1 cellular context compared by ENCODE assay signal in the genomic region with DNA sequence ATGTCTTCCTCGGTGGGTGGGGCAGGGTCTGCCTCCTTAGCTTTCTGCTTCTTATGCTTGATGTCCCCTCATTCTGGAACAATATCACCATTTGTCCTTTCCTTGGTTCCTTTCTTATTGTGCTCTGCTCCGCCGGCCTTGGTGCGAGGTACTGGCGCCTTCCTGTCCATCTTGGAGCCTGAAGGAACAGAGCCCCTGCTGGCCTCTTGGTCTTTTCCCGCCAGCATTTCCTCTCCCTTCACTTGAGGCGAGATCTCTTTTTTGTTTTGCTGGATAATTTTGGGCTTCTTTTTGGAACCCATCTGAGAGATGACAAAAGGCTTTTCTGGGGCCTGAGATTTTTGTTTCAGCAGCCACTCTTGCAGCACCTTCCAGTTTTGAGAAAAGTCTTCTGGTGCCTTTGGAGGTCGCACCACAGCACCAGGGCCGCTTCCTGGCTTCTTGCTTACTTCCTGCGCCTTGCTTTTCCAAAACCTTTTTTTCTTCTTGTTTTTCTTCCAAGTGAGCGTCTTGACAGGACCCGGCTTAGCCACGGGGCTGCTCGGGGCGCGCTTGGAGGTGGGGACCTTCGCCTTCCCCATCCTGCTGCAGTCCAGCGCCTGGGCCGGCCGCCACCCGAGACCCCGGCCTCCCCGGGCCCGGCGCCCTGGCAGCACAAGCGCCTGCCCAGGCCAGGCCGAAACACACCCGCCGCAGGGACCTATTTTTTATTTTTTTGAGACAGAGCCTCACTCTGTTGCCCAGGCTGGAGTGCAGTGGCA.
TF ChIP-seq lines count a peak whose summit lies in the region.

No MANE protein-coding gene starts in this region.

TF ChIP-seq in GM23338, 12 proteins besides CTCF, POLR2A, EP300 and RAD21:
- TF ChIP-seq, protein P1, sequence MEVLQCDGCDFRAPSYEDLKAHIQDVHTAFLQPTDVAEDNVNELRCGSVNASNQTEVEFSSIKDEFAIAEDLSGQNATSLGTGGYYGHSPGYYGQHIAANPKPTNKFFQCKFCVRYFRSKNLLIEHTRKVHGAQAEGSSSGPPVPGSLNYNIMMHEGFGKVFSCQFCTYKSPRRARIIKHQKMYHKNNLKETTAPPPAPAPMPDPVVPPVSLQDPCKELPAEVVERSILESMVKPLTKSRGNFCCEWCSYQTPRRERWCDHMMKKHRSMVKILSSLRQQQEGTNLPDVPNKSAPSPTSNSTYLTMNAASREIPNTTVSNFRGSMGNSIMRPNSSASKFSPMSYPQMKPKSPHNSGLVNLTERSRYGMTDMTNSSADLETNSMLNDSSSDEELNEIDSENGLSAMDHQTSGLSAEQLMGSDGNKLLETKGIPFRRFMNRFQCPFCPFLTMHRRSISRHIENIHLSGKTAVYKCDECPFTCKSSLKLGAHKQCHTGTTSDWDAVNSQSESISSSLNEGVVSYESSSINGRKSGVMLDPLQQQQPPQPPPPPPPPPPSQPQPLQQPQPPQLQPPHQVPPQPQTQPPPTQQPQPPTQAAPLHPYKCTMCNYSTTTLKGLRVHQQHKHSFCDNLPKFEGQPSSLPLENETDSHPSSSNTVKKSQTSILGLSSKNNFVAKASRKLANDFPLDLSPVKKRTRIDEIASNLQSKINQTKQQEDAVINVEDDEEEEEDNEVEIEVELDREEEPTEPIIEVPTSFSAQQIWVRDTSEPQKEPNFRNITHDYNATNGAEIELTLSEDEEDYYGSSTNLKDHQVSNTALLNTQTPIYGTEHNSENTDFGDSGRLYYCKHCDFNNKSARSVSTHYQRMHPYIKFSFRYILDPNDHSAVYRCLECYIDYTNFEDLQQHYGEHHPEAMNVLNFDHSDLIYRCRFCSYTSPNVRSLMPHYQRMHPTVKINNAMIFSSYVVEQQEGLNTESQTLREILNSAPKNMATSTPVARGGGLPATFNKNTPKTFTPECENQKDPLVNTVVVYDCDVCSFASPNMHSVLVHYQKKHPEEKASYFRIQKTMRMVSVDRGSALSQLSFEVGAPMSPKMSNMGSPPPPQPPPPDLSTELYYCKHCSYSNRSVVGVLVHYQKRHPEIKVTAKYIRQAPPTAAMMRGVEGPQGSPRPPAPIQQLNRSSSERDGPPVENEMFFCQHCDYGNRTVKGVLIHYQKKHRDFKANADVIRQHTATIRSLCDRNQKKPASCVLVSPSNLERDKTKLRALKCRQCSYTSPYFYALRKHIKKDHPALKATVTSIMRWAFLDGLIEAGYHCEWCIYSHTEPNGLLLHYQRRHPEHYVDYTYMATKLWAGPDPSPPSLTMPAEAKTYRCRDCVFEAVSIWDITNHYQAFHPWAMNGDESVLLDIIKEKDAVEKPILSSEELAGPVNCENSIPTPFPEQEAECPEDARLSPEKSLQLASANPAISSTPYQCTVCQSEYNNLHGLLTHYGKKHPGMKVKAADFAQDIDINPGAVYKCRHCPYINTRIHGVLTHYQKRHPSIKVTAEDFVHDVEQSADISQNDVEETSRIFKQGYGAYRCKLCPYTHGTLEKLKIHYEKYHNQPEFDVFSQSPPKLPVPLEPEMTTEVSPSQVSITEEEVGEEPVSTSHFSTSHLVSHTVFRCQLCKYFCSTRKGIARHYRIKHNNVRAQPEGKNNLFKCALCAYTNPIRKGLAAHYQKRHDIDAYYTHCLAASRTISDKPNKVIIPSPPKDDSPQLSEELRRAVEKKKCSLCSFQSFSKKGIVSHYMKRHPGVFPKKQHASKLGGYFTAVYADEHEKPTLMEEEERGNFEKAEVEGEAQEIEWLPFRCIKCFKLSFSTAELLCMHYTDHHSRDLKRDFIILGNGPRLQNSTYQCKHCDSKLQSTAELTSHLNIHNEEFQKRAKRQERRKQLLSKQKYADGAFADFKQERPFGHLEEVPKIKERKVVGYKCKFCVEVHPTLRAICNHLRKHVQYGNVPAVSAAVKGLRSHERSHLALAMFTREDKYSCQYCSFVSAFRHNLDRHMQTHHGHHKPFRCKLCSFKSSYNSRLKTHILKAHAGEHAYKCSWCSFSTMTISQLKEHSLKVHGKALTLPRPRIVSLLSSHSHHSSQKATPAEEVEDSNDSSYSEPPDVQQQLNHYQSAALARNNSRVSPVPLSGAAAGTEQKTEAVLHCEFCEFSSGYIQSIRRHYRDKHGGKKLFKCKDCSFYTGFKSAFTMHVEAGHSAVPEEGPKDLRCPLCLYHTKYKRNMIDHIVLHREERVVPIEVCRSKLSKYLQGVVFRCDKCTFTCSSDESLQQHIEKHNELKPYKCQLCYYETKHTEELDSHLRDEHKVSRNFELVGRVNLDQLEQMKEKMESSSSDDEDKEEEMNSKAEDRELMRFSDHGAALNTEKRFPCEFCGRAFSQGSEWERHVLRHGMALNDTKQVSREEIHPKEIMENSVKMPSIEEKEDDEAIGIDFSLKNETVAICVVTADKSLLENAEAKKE (CRISPR knock-in tag; IDR thresholded peaks at IDR 0.05) = no peak
- TF ChIP-seq JUNB (IDR thresholded peaks at IDR 0.05; ENCODE audit: unreplicated experiment) (no peak), CREB1 (CRISPR knock-in tag; IDR thresholded peaks at IDR 0.05; ENCODE audit: low read depth) (no peak), EZH2phosphoT487 (IDR thresholded peaks at IDR 0.05; ENCODE audit: unreplicated experiment) (no peak), NANOG (IDR thresholded peaks at IDR 0.05; ENCODE audit: borderline replicate concordance) (no peak), ZNF331 (CRISPR knock-in tag; IDR thresholded peaks at IDR 0.05; ENCODE audit: low read depth) (no peak), STAT1 (IDR thresholded peaks at IDR 0.05; ENCODE audit: unreplicated experiment) (no peak), ZNF114 (CRISPR knock-in tag; IDR thresholded peaks at IDR 0.05) (no peak), EZH2 (IDR thresholded peaks at IDR 0.05; ENCODE audit: low read depth, unreplicated experiment) (no peak), POLR2AphosphoS5 (IDR thresholded peaks at IDR 0.05; ENCODE audit: low read depth) (no peak)
- TF ChIP-seq, protein P2, sequence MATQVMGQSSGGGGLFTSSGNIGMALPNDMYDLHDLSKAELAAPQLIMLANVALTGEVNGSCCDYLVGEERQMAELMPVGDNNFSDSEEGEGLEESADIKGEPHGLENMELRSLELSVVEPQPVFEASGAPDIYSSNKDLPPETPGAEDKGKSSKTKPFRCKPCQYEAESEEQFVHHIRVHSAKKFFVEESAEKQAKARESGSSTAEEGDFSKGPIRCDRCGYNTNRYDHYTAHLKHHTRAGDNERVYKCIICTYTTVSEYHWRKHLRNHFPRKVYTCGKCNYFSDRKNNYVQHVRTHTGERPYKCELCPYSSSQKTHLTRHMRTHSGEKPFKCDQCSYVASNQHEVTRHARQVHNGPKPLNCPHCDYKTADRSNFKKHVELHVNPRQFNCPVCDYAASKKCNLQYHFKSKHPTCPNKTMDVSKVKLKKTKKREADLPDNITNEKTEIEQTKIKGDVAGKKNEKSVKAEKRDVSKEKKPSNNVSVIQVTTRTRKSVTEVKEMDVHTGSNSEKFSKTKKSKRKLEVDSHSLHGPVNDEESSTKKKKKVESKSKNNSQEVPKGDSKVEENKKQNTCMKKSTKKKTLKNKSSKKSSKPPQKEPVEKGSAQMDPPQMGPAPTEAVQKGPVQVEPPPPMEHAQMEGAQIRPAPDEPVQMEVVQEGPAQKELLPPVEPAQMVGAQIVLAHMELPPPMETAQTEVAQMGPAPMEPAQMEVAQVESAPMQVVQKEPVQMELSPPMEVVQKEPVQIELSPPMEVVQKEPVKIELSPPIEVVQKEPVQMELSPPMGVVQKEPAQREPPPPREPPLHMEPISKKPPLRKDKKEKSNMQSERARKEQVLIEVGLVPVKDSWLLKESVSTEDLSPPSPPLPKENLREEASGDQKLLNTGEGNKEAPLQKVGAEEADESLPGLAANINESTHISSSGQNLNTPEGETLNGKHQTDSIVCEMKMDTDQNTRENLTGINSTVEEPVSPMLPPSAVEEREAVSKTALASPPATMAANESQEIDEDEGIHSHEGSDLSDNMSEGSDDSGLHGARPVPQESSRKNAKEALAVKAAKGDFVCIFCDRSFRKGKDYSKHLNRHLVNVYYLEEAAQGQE (IDR thresholded peaks at IDR 0.05; ENCODE audit: unreplicated experiment) = no peak
- TF ChIP-seq, protein P3, sequence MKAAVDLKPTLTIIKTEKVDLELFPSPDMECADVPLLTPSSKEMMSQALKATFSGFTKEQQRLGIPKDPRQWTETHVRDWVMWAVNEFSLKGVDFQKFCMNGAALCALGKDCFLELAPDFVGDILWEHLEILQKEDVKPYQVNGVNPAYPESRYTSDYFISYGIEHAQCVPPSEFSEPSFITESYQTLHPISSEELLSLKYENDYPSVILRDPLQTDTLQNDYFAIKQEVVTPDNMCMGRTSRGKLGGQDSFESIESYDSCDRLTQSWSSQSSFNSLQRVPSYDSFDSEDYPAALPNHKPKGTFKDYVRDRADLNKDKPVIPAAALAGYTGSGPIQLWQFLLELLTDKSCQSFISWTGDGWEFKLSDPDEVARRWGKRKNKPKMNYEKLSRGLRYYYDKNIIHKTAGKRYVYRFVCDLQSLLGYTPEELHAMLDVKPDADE (IDR thresholded peaks at IDR 0.05) = no peak
